ENCODE assay signal across 8 cellular contexts in genomic region chr16:69286941-69287713, GRCh38.
DNase-seq lines count a peak whose midpoint lies in the region; ATAC-seq and TF ChIP-seq lines count a peak whose summit lies in the region.

No MANE protein-coding gene starts in this region.

- no peak overlapping the region for H3K4me3 ChIP-seq in GM06990 (replicated peaks; ENCODE audit: low read depth, low read length)

- H3K36me3 ChIP-seq in GM06990 (ENCODE audit: control insufficient read depth, insufficient read depth, low read length): no peaks in the 10 kb centered on the region; the same call in 1 of the 2 replicates

- no peaks in the 10 kb centered on the region for H3K27me3 ChIP-seq in GM06990 (replicated peaks; ENCODE audit: control insufficient read depth, insufficient read depth, low read length)

- ATAC-seq in HG03139 (IDR thresholded peaks at IDR 0.05; ENCODE audit: unreplicated experiment): no peak

- TF ChIP-seq CTCF in GM06990 (IDR thresholded peaks at IDR 0.05; ENCODE audit: insufficient read depth, low read length, poor library complexity, severe bottlenecking): peak; percentile 43

- peak; percentile 22 for DNase-seq in AG08396 (ENCODE audit: low spot score)
- DNase-seq in GM06990 (ENCODE audit: extremely low read depth, insufficient read length): no peak
- DNase-seq in NCI-H2196 treated with DMSO at 0.1 percent for 48 hours (lab: John Stamatoyannopoulos, UW; ENCODE audit: unreplicated experiment): peak; percentile 3
- DNase-seq in activated T-cell treated with anti-CD3 and anti-CD28 coated beads for 4 hours: peak; percentile 47
- peak; percentile 49 for DNase-seq in globus pallidus (ENCODE audit: low spot score)
- peak; percentile 48 for DNase-seq in retina
- no peak for DNase-seq in NK-92 (lab: John Stamatoyannopoulos, UW; ENCODE audit: unreplicated experiment)

Comparison
In these comparisons a context has a peak if more than half of its experiments do, and no peak if none do; other contexts are left out.
1. DNase-seq: peak in AG08396 (single experiment), NCI-H2196 treated with DMSO at 0.1 percent for 48 hours (single experiment), activated T-cell treated with anti-CD3 and anti-CD28 coated beads for 4 hours (single experiment), globus pallidus (single experiment) and retina (single experiment); none in GM06990 (single experiment) and NK-92 (single experiment).